1 cellular context compared by ENCODE assay signal in genomic region chr10:60130130-60130579, GRCh38.
TF ChIP-seq lines count a peak whose summit lies in the region.

No MANE protein-coding gene starts in this region.

TF ChIP-seq in K562, 482 proteins besides CTCF, POLR2A, EP300 and RAD21 (continued from another document and continues in another):
- TF ChIP-seq E2F6 (IDR thresholded peaks at IDR 0.05; ENCODE audit: borderline replicate concordance in 1 of 2, extremely low read depth in 1 of 2, insufficient read depth in 1 of 2, insufficient read length in 1 of 2, low read depth in 1 of 2, low read length in 1 of 2, poor library complexity in 1 of 2, severe bottlenecking in 1 of 2) (peak in 1 of 2 experiments; percentile 69), JUND (IDR thresholded peaks at IDR 0.05; ENCODE audit: borderline replicate concordance, low read depth, low read length) (peak; percentile 55; the same call in 1 of the 2 replicates), JUND (tag; IDR thresholded peaks at IDR 0.05; ENCODE audit: borderline replicate concordance, low read depth, low read length) (peak; percentile 75; the same call in 1 of the 3 replicates), GATAD2A (IDR thresholded peaks at IDR 0.05) (peak; percentile 69), HDAC3 (IDR thresholded peaks at IDR 0.05; ENCODE audit: borderline replicate concordance, partially characterized antibody) (no peak), ATF7 (IDR thresholded peaks at IDR 0.05) (peak; percentile 48; the same call in 1 of the 2 replicates), NFYB (IDR thresholded peaks at IDR 0.05; ENCODE audit: extremely low read depth, insufficient read length) (no peak), ZNF830 (CRISPR knock-in tag; IDR thresholded peaks at IDR 0.05) (no peak), RB1 (IDR thresholded peaks at IDR 0.05; ENCODE audit: low read depth) (no peak), KDM1A (IDR thresholded peaks at IDR 0.05) (peak; percentile 24 to 55; a peak in 1 of 4 replicates), CREB3 (tag; conservative IDR thresholded peaks at IDR 0.05; ENCODE audit: low read depth) (peak; percentile 88), MGA (IDR thresholded peaks at IDR 0.05) (peak; percentile 70), ZNF766 (CRISPR knock-in tag; conservative IDR thresholded peaks at IDR 0.05) (peak; percentile 67; the same call in 1 of the 2 replicates), ARID1B (IDR thresholded peaks at IDR 0.05) (peak; percentile 82), CBFA2T3 (IDR thresholded peaks at IDR 0.05) (peak; percentile 34; the same call in 1 of the 2 replicates), ZNF12 (CRISPR knock-in tag; IDR thresholded peaks at IDR 0.05) (no peak), FOXJ3 (CRISPR knock-in tag; IDR thresholded peaks at IDR 0.05) (no peak), VEZF1 (CRISPR knock-in tag; IDR thresholded peaks at IDR 0.05) (peak; percentile 43), C11orf30 (IDR thresholded peaks at IDR 0.05; ENCODE audit: low read depth) (peak; percentile 97), HMBOX1 (IDR thresholded peaks at IDR 0.05) (peak; percentile 91), NCOA1 (IDR thresholded peaks at IDR 0.05; ENCODE audit: low read depth) (no peak), FUS (optimal IDR thresholded peaks at IDR 0.05; ENCODE audit: low read depth, low read length) (no peak), PHB (CRISPR knock-in tag; IDR thresholded peaks at IDR 0.05) (no peak), U2AF1 (optimal IDR thresholded peaks at IDR 0.05; ENCODE audit: low read depth, low read length) (no peak), IRF9 (tag; IDR thresholded peaks at IDR 0.05) (peak; percentile 12; the same call in 1 of the 2 replicates), TRIM28 (IDR thresholded peaks at IDR 0.05) (peak; percentile 77), MEF2D (tag; conservative IDR thresholded peaks at IDR 0.05; ENCODE audit: low read depth) (0 out of 2 replicates have a peak, but pooled peaks have one; percentile 16), BRD9 (IDR thresholded peaks at IDR 0.05; ENCODE audit: low read depth, partially characterized antibody) (peak; percentile 92), EHMT2 (IDR thresholded peaks at IDR 0.05) (peak; percentile 57; the same call in 1 of the 2 replicates), MTA2 (IDR thresholded peaks at IDR 0.05; ENCODE audit: low read depth) (peak; percentile 12; the same call in 1 of the 2 replicates), YY1 (IDR thresholded peaks at IDR 0.05; ENCODE audit: borderline replicate concordance in 1 of 3, control insufficient read depth in 1 of 3, extremely low read depth in 1 of 3, insufficient read depth in 3 of 3, insufficient read length in 1 of 3, insufficient replicate concordance in 2 of 3, low read depth in 1 of 3, low read length in 2 of 3) (peak in 1 of 3 experiments; percentile 34), ZNF24 (IDR thresholded peaks at IDR 0.05) (0 out of 2 replicates have a peak, but pooled peaks have one; percentile 49), KLF13 (tag; IDR thresholded peaks at IDR 0.05; ENCODE audit: borderline replicate concordance, low read depth) (no peak), SMAD4 (CRISPR knock-in tag; conservative IDR thresholded peaks at IDR 0.05) (peak; percentile 48; the same call in 1 of the 2 replicates), NFE2 (IDR thresholded peaks at IDR 0.05; ENCODE audit: low read depth) (peak; percentile 98), ZNF316 (IDR thresholded peaks at IDR 0.05) (peak; percentile 99), THRAP3 (IDR thresholded peaks at IDR 0.05; ENCODE audit: borderline replicate concordance) (no peak), SFPQ (IDR thresholded peaks at IDR 0.05; ENCODE audit: low read depth, low read length) (no peak), SOX6 (IDR thresholded peaks at IDR 0.05) (peak; percentile 38; the same call in 1 of the 2 replicates), NFRKB (IDR thresholded peaks at IDR 0.05; ENCODE audit: low read depth) (peak; percentile 76), CC2D1A (IDR thresholded peaks at IDR 0.05) (no peak; the same call in 1 of the 2 replicates), NUFIP1 (IDR thresholded peaks at IDR 0.05; ENCODE audit: partially characterized antibody) (peak; percentile 55), CBX8 (IDR thresholded peaks at IDR 0.05; ENCODE audit: borderline replicate concordance, extremely low read depth, low read depth, low read length, poor library complexity, severe bottlenecking) (no peak), RCOR1 (IDR thresholded peaks at IDR 0.05; ENCODE audit: borderline replicate concordance in 1 of 2, low read depth in 2 of 2, low read length in 2 of 2) (0 out of 4 replicates have a peak, but pooled peaks of 1 of the 2 experiments have one; percentile 18), SUPT5H (IDR thresholded peaks at IDR 0.05) (peak; percentile 45; the same call in 1 of the 2 replicates), MAX (CRISPR knock-in tag; IDR thresholded peaks at IDR 0.05) (peak; percentile 32; the same call in 1 of the 2 replicates), E2F3 (CRISPR knock-in tag; IDR thresholded peaks at IDR 0.05) (no peak), HDAC2 (IDR thresholded peaks at IDR 0.05) (peak; percentile 71; the same call in 1 of the 2 replicates)
